ENCODE assay signal across 9 cellular contexts in genomic region chr17:31582151-31582907, GRCh38.
DNase-seq lines count a peak whose midpoint lies in the region; ATAC-seq, FAIRE-seq and TF ChIP-seq lines count a peak whose summit lies in the region.
"Had no signal": no experiment of that assay in that cellular context is flagged by ENCODE, and none has a peak within 500 bp of the region (broad histone marks: within the 10 kb centered on the region; RNA-seq: fewer than 3 reads in every experiment).

No MANE protein-coding gene starts in this region.

- peak overlapping the region; percentile 28 for H3K27ac Mint-ChIP-seq in stimulated activated naive CD8-positive, alpha-beta T cell treated with anti-CD3 and anti-CD28 coated beads, Interleukin-15, Interleukin-2, amounts not matched to agents 100 ng/mL and 50 ng/mL, for 24 hours
- H3K27ac Mint-ChIP-seq: activated CD4-positive, alpha-beta T cell treated with anti-CD3 and anti-CD28 coated beads, Interleukin-2, amount 10 ng/mL, durations not matched to agents 7 days and 5 days had no signal

- peak overlapping the region; percentile 98 for H3K27ac ChIP-seq in VCaP

- H3K27me3 Mint-ChIP-seq in stimulated activated naive CD8-positive, alpha-beta T cell treated with anti-CD3 and anti-CD28 coated beads, Interleukin-15, Interleukin-2, amounts not matched to agents 100 ng/mL and 50 ng/mL, for 24 hours: no peaks in the 10 kb centered on the region
- H3K27me3 Mint-ChIP-seq: activated CD4-positive, alpha-beta T cell treated with anti-CD3 and anti-CD28 coated beads, Interleukin-2, amount 10 ng/mL, durations not matched to agents 7 days and 5 days had no signal

- no peak overlapping the region for H3K4me3 Mint-ChIP-seq in stimulated activated naive CD8-positive, alpha-beta T cell treated with anti-CD3 and anti-CD28 coated beads, Interleukin-15, Interleukin-2, amounts not matched to agents 100 ng/mL and 50 ng/mL, for 24 hours
- H3K4me3 Mint-ChIP-seq: activated CD4-positive, alpha-beta T cell treated with anti-CD3 and anti-CD28 coated beads, Interleukin-2, amount 10 ng/mL, durations not matched to agents 7 days and 5 days had no signal

- no peak for ATAC-seq in HG02610 (IDR thresholded peaks at IDR 0.05; ENCODE audit: unreplicated experiment)
- no peak for ATAC-seq in GM21528 (IDR thresholded peaks at IDR 0.05; ENCODE audit: low FRiP score, unreplicated experiment)
- no peak for ATAC-seq in HG03378 (IDR thresholded peaks at IDR 0.05; ENCODE audit: unreplicated experiment)
- no peak for ATAC-seq in HG03045 (IDR thresholded peaks at IDR 0.05; ENCODE audit: unreplicated experiment)

- DNase-seq in GM19239 (ENCODE audit: insufficient read length, low spot score) (peak; percentile 70), hypothalamus (lab: John Stamatoyannopoulos, UW) (peak in 29 of 51 donors; percentile 9 to 54 (median 26))
- DNase-seq: activated CD4-positive, alpha-beta T cell treated with anti-CD3 and anti-CD28 coated beads, Interleukin-2, amount 10 ng/mL, durations not matched to agents 7 days and 5 days had no signal

- H3K9me3 Mint-ChIP-seq in stimulated activated naive CD8-positive, alpha-beta T cell treated with anti-CD3 and anti-CD28 coated beads, Interleukin-15, Interleukin-2, amounts not matched to agents 100 ng/mL and 50 ng/mL, for 24 hours: no peaks in the 10 kb centered on the region
- H3K9me3 Mint-ChIP-seq: activated CD4-positive, alpha-beta T cell treated with anti-CD3 and anti-CD28 coated beads, Interleukin-2, amount 10 ng/mL, durations not matched to agents 7 days and 5 days had no signal

- no peaks in the 10 kb centered on the region for H3K36me3 Mint-ChIP-seq in stimulated activated naive CD8-positive, alpha-beta T cell treated with anti-CD3 and anti-CD28 coated beads, Interleukin-15, Interleukin-2, amounts not matched to agents 100 ng/mL and 50 ng/mL, for 24 hours (ENCODE audit: low read depth)

- FAIRE-seq in GM19239 (lab: Jason Lieb, UNC): peak; percentile 82

- no peak for TF ChIP-seq CTCF in VCaP (conservative IDR thresholded peaks at IDR 0.05)

- peaks cover 23% of the 10 kb centered on the region for H3K4me1 Mint-ChIP-seq in stimulated activated naive CD8-positive, alpha-beta T cell treated with anti-CD3 and anti-CD28 coated beads, Interleukin-15, Interleukin-2, amounts not matched to agents 100 ng/mL and 50 ng/mL, for 24 hours (ENCODE audit: low read depth)
- H3K4me1 Mint-ChIP-seq: activated CD4-positive, alpha-beta T cell treated with anti-CD3 and anti-CD28 coated beads, Interleukin-2, amount 10 ng/mL, durations not matched to agents 7 days and 5 days had no signal
